8 cellular contexts compared by ENCODE assay signal in genomic region chr6:36197739-36198221, GRCh38. TPM values are rescaled to one million over a fixed set of nuclear protein-coding genes. Genes with fewer than 3 reads are reported as not detected.
DNase-seq lines count a peak whose midpoint lies in the region; ATAC-seq, FAIRE-seq and TF ChIP-seq lines count a peak whose summit lies in the region.

No MANE protein-coding gene starts in this region.

- H3K27ac ChIP-seq in parathyroid adenoma: no peak overlapping the region

- no peak overlapping the region for H3K9ac ChIP-seq in NT2/D1 (ENCODE audit: insufficient read length, low read depth)
- H3K9ac ChIP-seq in parathyroid adenoma: no peak overlapping the region

- peaks cover 7% of the 10 kb centered on the region for H3K27me3 Mint-ChIP-seq in endothelial cell (ENCODE audit: unreplicated experiment)

- in situ Hi-C loops in ACHN (cut with HindIII; ENCODE audit: low pct_ligation_motif_present, low pct_unique_long_range_greater_than_20kb, low sequenced_read_pairs): no loop called here

- H3K4me3 ChIP-seq in NT2/D1 (ENCODE audit: insufficient read length, low read depth): peak overlapping the region; percentile 67
- peak overlapping the region; percentile 75 for H3K4me3 ChIP-seq in parathyroid adenoma (ENCODE audit: low read depth, low read length)

- no peaks in the 10 kb centered on the region for H3K9me3 ChIP-seq in NT2/D1 (ENCODE audit: insufficient read depth, low read length)
- no peaks in the 10 kb centered on the region for H3K9me3 ChIP-seq in parathyroid adenoma (ENCODE audit: control insufficient read depth, low read length)

- ATAC-seq in HG02610 (IDR thresholded peaks at IDR 0.05; ENCODE audit: unreplicated experiment): no peak

- H3K27ac Mint-ChIP-seq in endothelial cell (ENCODE audit: unreplicated experiment): peak overlapping the region; percentile 88

- H3K36me3 ChIP-seq in NT2/D1 (ENCODE audit: insufficient read depth, insufficient read length, low read length): peaks cover 49% of the 10 kb centered on the region
- H3K36me3 ChIP-seq in parathyroid adenoma (ENCODE audit: control insufficient read depth, insufficient read depth, low read length): no peaks in the 10 kb centered on the region

- no peak for FAIRE-seq in HTR-8/SVneo (lab: Jason Lieb, UNC)

- DNase-seq in ELF-1 (ENCODE audit: low read depth, low spot score) (peak; percentile 22), NT2/D1 (ENCODE audit: low read depth, low spot score) (no peak), endothelial cell (ENCODE audit: low spot score) (no peak), HTR-8/SVneo (ENCODE audit: insufficient read length, low spot score) (no peak), ACHN (no peak), NCI-H2107 treated with DMSO at 0.1 percent for 48 hours (lab: John Stamatoyannopoulos, UW; ENCODE audit: unreplicated experiment) (no peak)

- peaks cover 30% of the 10 kb centered on the region for H3K79me2 ChIP-seq in parathyroid adenoma

- peak overlapping the region; percentile 79 for H2AFZ ChIP-seq in parathyroid adenoma

- H3K4me2 ChIP-seq in parathyroid adenoma (ENCODE audit: low read length): peak overlapping the region; percentile 90

- no peaks in the 10 kb centered on the region for H3K4me1 ChIP-seq in NT2/D1 (ENCODE audit: insufficient read depth, insufficient read length)
- peaks cover 5% of the 10 kb centered on the region for H3K4me1 ChIP-seq in parathyroid adenoma

- H3K4me1 Mint-ChIP-seq in endothelial cell (ENCODE audit: unreplicated experiment): peaks cover 16% of the 10 kb centered on the region

- H3K9me3 Mint-ChIP-seq in endothelial cell (ENCODE audit: unreplicated experiment): no peaks in the 10 kb centered on the region

- peaks cover 39% of the 10 kb centered on the region for H3K36me3 Mint-ChIP-seq in endothelial cell (ENCODE audit: low read depth, unreplicated experiment)

- TF ChIP-seq CTCF in endothelial cell (IDR thresholded peaks at IDR 0.05; ENCODE audit: unreplicated experiment) (no peak), parathyroid adenoma (IDR thresholded peaks at IDR 0.05) (no peak)

- H3K27me3 ChIP-seq in NT2/D1 (ENCODE audit: insufficient read depth, insufficient read length) (no peaks in the 10 kb centered on the region), parathyroid adenoma (ENCODE audit: control insufficient read depth, insufficient read depth, low read length) (no peaks in the 10 kb centered on the region)

- peak overlapping the region; percentile 92 for H3K4me3 Mint-ChIP-seq in endothelial cell (ENCODE audit: unreplicated experiment)

RNA-seq across cellular contexts. Expression of gene BRPF3, which starts 1.2 kb away (rescaled TPM):
- 37.6 TPM for total RNA-seq in endothelial cell (ENCODE audit: unreplicated experiment)
